22 cellular contexts compared by ENCODE assay signal in the genomic region with DNA sequence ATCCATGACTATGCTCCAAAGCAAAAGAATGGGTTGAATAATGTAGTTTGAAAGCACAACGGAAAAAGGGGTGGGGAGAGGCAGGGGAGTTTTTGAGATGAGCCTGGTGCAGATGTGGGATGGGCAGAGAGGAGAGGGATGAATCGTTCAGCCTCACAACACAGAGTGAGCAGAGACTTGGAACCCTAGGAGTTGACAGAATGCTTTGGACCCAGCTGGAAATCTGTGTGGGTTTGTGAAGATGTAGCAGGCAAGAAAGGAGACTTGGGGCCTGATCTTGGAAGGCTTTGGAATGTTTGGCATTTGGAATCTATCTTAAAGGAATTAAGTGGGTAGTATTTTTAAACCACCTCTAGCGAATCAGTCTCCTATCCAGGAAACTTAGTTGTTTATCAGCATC.
A peak's percentile ranks its signal among the peaks of the same experiment; 100 is the strongest.
DNase-seq lines count a peak whose midpoint lies in the region; ATAC-seq and TF ChIP-seq lines count a peak whose summit lies in the region.
"Had no signal": no experiment of that assay in that cellular context is flagged by ENCODE, and none has a peak within 500 bp of the region (broad histone marks: within the 10 kb centered on the region; RNA-seq: fewer than 3 reads in every experiment).

No MANE protein-coding gene starts in this region.

- intact Hi-C loops in lower lobe of right lung (cut with DNase I) = no loop called here

- peaks cover 10% of the 10 kb centered on the region for H3K4me1 ChIP-seq in GM23248 (ENCODE audit: insufficient read depth)
- no peaks in the 10 kb centered on the region for H3K4me1 ChIP-seq in lower lobe of right lung
- H3K4me1 ChIP-seq: HAP-1 had no signal

- 43 to 52% methylated on average over 3 of the region's 3 CpGs for WGBS in GM23248 (ENCODE audit: low coverage in 1 of 2, low lambda C conversion rate in 2 of 2, missing lambda C conversion rate in 2 of 2), 2 experiments

- no peak for ATAC-seq in lower lobe of right lung
- ATAC-seq: HepG2 had no signal

- H3K27ac ChIP-seq in GM23248 = no peak overlapping the region
- no peak overlapping the region for H3K27ac ChIP-seq in lower lobe of right lung
- H3K27ac ChIP-seq: 22Rv1, C4-2B, SJCRH30 had no signal

- H3K4me3 ChIP-seq in GM23248 (no peak overlapping the region), lower lobe of right lung (no peak overlapping the region)
- H3K4me3 ChIP-seq: HAP-1, SJCRH30 had no signal

- H3K9ac ChIP-seq in GM23248 = no peak overlapping the region

- H3K9me3 ChIP-seq in GM23248 (ENCODE audit: low read depth) = no peaks in the 10 kb centered on the region
- no peaks in the 10 kb centered on the region for H3K9me3 ChIP-seq in lower lobe of right lung
- H3K9me3 ChIP-seq: HAP-1, SJCRH30 had no signal

- no peaks in the 10 kb centered on the region for H3K36me3 ChIP-seq in GM23248 (ENCODE audit: low read depth)
- no peaks in the 10 kb centered on the region for H3K36me3 ChIP-seq in lower lobe of right lung
- H3K36me3 ChIP-seq: HAP-1, SJCRH30 had no signal

- H3K27me3 ChIP-seq in GM23248 (replicated peaks; ENCODE audit: insufficient read depth) (peaks cover 21% of the 10 kb centered on the region), lower lobe of right lung (ENCODE audit: low read depth) (no peaks in the 10 kb centered on the region)
- H3K27me3 ChIP-seq: SJCRH30 had no signal

- in situ Hi-C loops in GM23248 (cut with MboI) = no loop called here

- no peaks in the 10 kb centered on the region for H3K9me2 ChIP-seq in GM23248 (ENCODE audit: insufficient read depth)

- peaks cover 8% of the 10 kb centered on the region for H3F3A ChIP-seq in GM23248 (ENCODE audit: insufficient read depth)

- H3K4me2 ChIP-seq in GM23248 (ENCODE audit: unreplicated experiment) = no peak overlapping the region

- no peak for TF ChIP-seq CTCF in lower lobe of right lung (IDR thresholded peaks at IDR 0.05)

- H2AFZ ChIP-seq in GM23248 = no peak overlapping the region

- H3K79me2 ChIP-seq in GM23248 (ENCODE audit: insufficient read depth) = no peaks in the 10 kb centered on the region

- H4K20me1 ChIP-seq in GM23248 (ENCODE audit: insufficient read depth) = no peaks in the 10 kb centered on the region

- DNase-seq in A172 (ENCODE audit: low spot score) = peak; percentile 8
- DNase-seq in GM23248 = peak; percentile 8
- peak; percentile 26 for DNase-seq in astrocyte of the hippocampus (ENCODE audit: low read depth, low spot score)
- DNase-seq in iris pigment epithelial cell (ENCODE audit: low read depth) = peak; percentile 7
- no peak for DNase-seq in UCSD-AML1 (lab: John Stamatoyannopoulos, UW; ENCODE audit: unreplicated experiment)
- no peak for DNase-seq in lower lobe of right lung
- no peak for DNase-seq in SW480 (ENCODE audit: low spot score)
- no peak for DNase-seq in DMS153 (lab: John Stamatoyannopoulos, UW)
- DNase-seq: CD8-positive, alpha-beta memory T cell; KBM-7; MM.1S; NCI-H1048; NCI-H1417 treated with DMSO at 0.1 percent for 48 hours; NCI-H187; NCI-H446; NCI-H526; OCI-M1; SJCRH30 had no signal

Comparison
In these comparisons a context has a peak if more than half of its experiments do, and no peak if none do; other contexts are left out.
1. DNase-seq: peak in A172 (single experiment), GM23248 (single experiment), astrocyte of the hippocampus (single experiment) and iris pigment epithelial cell (single experiment); none in UCSD-AML1 (single experiment), lower lobe of right lung (single experiment), SW480 (single experiment) and DMS153 (single experiment).